32 cellular contexts compared by ENCODE assay signal in the genomic region with DNA sequence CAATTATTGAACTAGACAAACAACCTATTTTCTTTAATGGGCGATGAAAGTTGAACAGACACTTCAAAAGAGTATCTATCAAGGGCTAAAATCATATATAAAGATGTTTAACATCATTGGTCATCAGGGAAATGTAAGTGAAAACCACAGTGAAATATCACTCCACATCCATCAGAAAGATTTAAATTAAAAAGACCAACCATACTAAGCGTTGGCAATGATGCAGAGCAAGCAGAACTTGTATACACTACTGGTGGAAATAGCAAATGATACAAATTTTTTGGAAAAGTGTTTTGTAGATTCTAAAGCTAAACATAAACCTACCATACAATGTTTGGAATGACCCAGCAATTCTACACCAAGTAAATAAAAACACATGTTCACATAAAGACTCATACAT.
"Had no signal": no experiment of that assay in that cellular context is flagged by ENCODE, and none has a peak within 500 bp of the region (broad histone marks: within the 10 kb centered on the region; RNA-seq: fewer than 3 reads in every experiment).

No MANE protein-coding gene starts in this region.

- H3K27ac ChIP-seq: adrenal gland, ascending aorta, body of pancreas, brain microvascular endothelial cell, breast epithelium, cardiac muscle cell had no signal

- H3K36me3 ChIP-seq: adrenal gland, ascending aorta, brain microvascular endothelial cell, breast epithelium, cardiac muscle cell had no signal

- H3K9me3 ChIP-seq: body of pancreas, breast epithelium had no signal

- FAIRE-seq: astrocyte, bronchial epithelial cell had no signal

- H3K4me3 ChIP-seq: adrenal gland, ascending aorta, body of pancreas, breast epithelium, cardiac muscle cell had no signal

- H3K4me1 ChIP-seq: adrenal gland, ascending aorta, body of pancreas, breast epithelium had no signal

- DNase-seq: activated effector memory CD4-positive, alpha-beta T cell treated with anti-CD3 and anti-CD28 coated beads, Interleukin-2, amount 50 U/mL, for 16 hours; activated effector memory CD4-positive, alpha-beta T cell treated with Interleukin-2 at 50 U/mL for 16 hours; activated gamma-delta T cell; activated gamma-delta T cell treated with Interleukin-2 at 50 U/mL for 16 hours; activated naive CD4-positive, alpha-beta T cell; activated naive CD4-positive, alpha-beta T cell treated with anti-CD3 and anti-CD28 coated beads for 36 hours; activated naive CD4-positive, alpha-beta T cell treated with anti-CD3 and anti-CD28 coated beads, Interleukin-2, amount 10 ng/mL, durations not matched to agents 7 days and 5 days; activated naive CD4-positive, alpha-beta T cell treated with anti-CD3 and anti-CD28 coated beads, Interleukin-2, amount 50 U/mL, for 16 hours; activated naive CD4-positive, alpha-beta T cell treated with Interleukin-2 at 50 U/mL for 16 hours; activated naive CD8-positive, alpha-beta T cell treated with anti-CD3 and anti-CD28 coated beads for 36 hours; activated naive CD8-positive, alpha-beta T cell treated with anti-CD3 and anti-CD28 coated beads, Interleukin-2, amount 10 ng/mL, durations not matched to agents 7 days and 5 days; activated naive CD8-positive, alpha-beta T cell treated with anti-CD3 and anti-CD28 coated beads, Interleukin-2, amount 50 U/mL, for 24 hours; activated T-cell treated with anti-CD3 and anti-CD28 coated beads, Interleukin-2, amount 50 U/mL, for 24 hours; activated T-cell treated with anti-CD3 and anti-CD28 coated beads, Interleukin-2, amount 50 U/mL, for 4 hours; activated T-cell treated with anti-CD3 and anti-CD28 coated beads, Interleukin-2, amount 50 U/mL, for 48 hours; activated T-cell treated with anti-CD3 and anti-CD28 coated beads, Interleukin-2, amount 50 U/mL, for 72 hours; adrenal gland; amniotic stem cell; amygdala; anterior cingulate cortex; aorta; body of pancreas; brain microvascular endothelial cell; caudate nucleus; central memory CD4-positive, alpha-beta T cell; cerebellar nuclear complex had no signal

- H3K27me3 ChIP-seq: adrenal gland, ascending aorta, body of pancreas, brain microvascular endothelial cell, breast epithelium, cardiac muscle cell had no signal

- ATAC-seq: activated naive CD8-positive, alpha-beta T cell treated with anti-CD3 and anti-CD28 coated beads, Interleukin-2, amount 50 U/mL, for 24 hours; activated T-cell treated with anti-CD3 and anti-CD28 coated beads, Interleukin-2, amount 50 U/mL, for 4 hours; activated T-cell treated with anti-CD3 and anti-CD28 coated beads, Interleukin-2, amount 50 U/mL, for 72 hours; activated T-helper 17 cell treated with anti-CD3 and anti-CD28 coated beads, Interleukin-2, amount 50 U/mL, for 72 hours; body of pancreas had no signal
